28 cellular contexts compared by ENCODE assay signal in genomic region chrX:2781226-2781571, GRCh38. TPM values are rescaled to one million over a fixed set of nuclear protein-coding genes. Genes with fewer than 3 reads are reported as not detected.
DNase-seq lines count a peak whose midpoint lies in the region; ATAC-seq and TF ChIP-seq lines count a peak whose summit lies in the region.
"Had no signal": no experiment of that assay in that cellular context is flagged by ENCODE, and none has a peak within 500 bp of the region (broad histone marks: within the 10 kb centered on the region; RNA-seq: fewer than 3 reads in every experiment).

No MANE protein-coding gene starts in this region.

- CTCF ChIA-PET in CD4-positive, alpha-beta T cell (lab: Charles Lee) = no interaction called here
- CTCF ChIA-PET in activated CD8-positive, alpha-beta memory T cell treated with anti-CD3 and anti-CD28 coated beads, Interleukin-2, amount 10 ng/mL, durations not matched to agents 7 days and 5 days (lab: Charles Lee) = no interaction called here

- no peaks in the 10 kb centered on the region for H3K9me3 Mint-ChIP-seq in CD4-positive, alpha-beta T cell
- H3K9me3 Mint-ChIP-seq in endodermal cell (peaks cover 28% of the 10 kb centered on the region), nephron (no peaks in the 10 kb centered on the region)
- no peaks in the 10 kb centered on the region for H3K9me3 Mint-ChIP-seq in activated CD8-positive, alpha-beta memory T cell treated with anti-CD3 and anti-CD28 coated beads, Interleukin-2, amount 10 ng/mL, durations not matched to agents 7 days and 5 days (ENCODE audit: low read depth)
- H3K9me3 Mint-ChIP-seq: activated naive CD4-positive, alpha-beta T cell treated with anti-CD3 and anti-CD28 coated beads for 36 hours; activated T-helper 1 cell treated with anti-CD3 and anti-CD28 coated beads, Interleukin-12 subunit alpha, Interleukin-12 subunit beta, Interleukin-2, Interleukin-4 antibody, amounts not matched to agents 30 ng/mL and 10 ng/mL and 1 ng/mL, durations not matched to agents 14 hours and 24 hours and 36 hours; CD8-positive, alpha-beta memory T cell; neural crest cell had no signal

- no peaks in the 10 kb centered on the region for H3K27me3 Mint-ChIP-seq in CD4-positive, alpha-beta T cell
- H3K27me3 Mint-ChIP-seq in endodermal cell (ENCODE audit: insufficient read depth) = no peaks in the 10 kb centered on the region
- peaks cover 6% of the 10 kb centered on the region for H3K27me3 Mint-ChIP-seq in nephron (ENCODE audit: low read depth)
- H3K27me3 Mint-ChIP-seq in activated CD8-positive, alpha-beta memory T cell treated with anti-CD3 and anti-CD28 coated beads, Interleukin-2, amount 10 ng/mL, durations not matched to agents 7 days and 5 days = peaks cover 4% of the 10 kb centered on the region

- H3K4me3 Mint-ChIP-seq in CD4-positive, alpha-beta T cell = no peak overlapping the region
- peak overlapping the region; percentile 22 for H3K4me3 Mint-ChIP-seq in endodermal cell
- H3K4me3 Mint-ChIP-seq in nephron = no peak overlapping the region
- no peak overlapping the region for H3K4me3 Mint-ChIP-seq in activated CD8-positive, alpha-beta memory T cell treated with anti-CD3 and anti-CD28 coated beads, Interleukin-2, amount 10 ng/mL, durations not matched to agents 7 days and 5 days
- H3K4me3 Mint-ChIP-seq: activated naive CD4-positive, alpha-beta T cell treated with anti-CD3 and anti-CD28 coated beads for 36 hours; activated T-helper 1 cell treated with anti-CD3 and anti-CD28 coated beads, Interleukin-12 subunit alpha, Interleukin-12 subunit beta, Interleukin-2, Interleukin-4 antibody, amounts not matched to agents 30 ng/mL and 10 ng/mL and 1 ng/mL, durations not matched to agents 14 hours and 24 hours and 36 hours; neural crest cell had no signal

- H3K27ac Mint-ChIP-seq in CD4-positive, alpha-beta T cell = peak overlapping the region; percentile 49
- H3K27ac Mint-ChIP-seq in endodermal cell = peak overlapping the region; percentile 98
- H3K27ac Mint-ChIP-seq in nephron = peak overlapping the region; percentile 92 to 96 (median 94)
- H3K27ac Mint-ChIP-seq in activated CD8-positive, alpha-beta memory T cell treated with anti-CD3 and anti-CD28 coated beads, Interleukin-2, amount 10 ng/mL, durations not matched to agents 7 days and 5 days = no peak overlapping the region
- H3K27ac Mint-ChIP-seq: activated naive CD4-positive, alpha-beta T cell treated with anti-CD3 and anti-CD28 coated beads for 36 hours; activated T-helper 1 cell treated with anti-CD3 and anti-CD28 coated beads, Interleukin-12 subunit alpha, Interleukin-12 subunit beta, Interleukin-2, Interleukin-4 antibody, amounts not matched to agents 30 ng/mL and 10 ng/mL and 1 ng/mL, durations not matched to agents 14 hours and 24 hours and 36 hours had no signal

- no peak overlapping the region for H3K4me3 ChIP-seq in HUES48 (ENCODE audit: low read depth, low read length)
- H3K4me3 ChIP-seq in endodermal cell (ENCODE audit: low read length) = no peak overlapping the region
- H3K4me3 ChIP-seq: adrenal gland, body of pancreas, lower lobe of right lung, psoas muscle, SJCRH30, thoracic aorta, vagina had no signal

- no peaks in the 10 kb centered on the region for H3K36me3 Mint-ChIP-seq in CD4-positive, alpha-beta T cell (ENCODE audit: low read depth)
- H3K36me3 Mint-ChIP-seq in endodermal cell (ENCODE audit: low read depth) = no peaks in the 10 kb centered on the region
- no peaks in the 10 kb centered on the region for H3K36me3 Mint-ChIP-seq in nephron (ENCODE audit: low read depth)
- no peaks in the 10 kb centered on the region for H3K36me3 Mint-ChIP-seq in activated CD8-positive, alpha-beta memory T cell treated with anti-CD3 and anti-CD28 coated beads, Interleukin-2, amount 10 ng/mL, durations not matched to agents 7 days and 5 days

- peaks cover 52% of the 10 kb centered on the region for H3K4me1 ChIP-seq in HUES48 (ENCODE audit: control insufficient read depth, insufficient read depth, low read length)
- H3K4me1 ChIP-seq in endodermal cell (ENCODE audit: control insufficient read depth, insufficient read depth, low read length) = no peaks in the 10 kb centered on the region
- H3K4me1 ChIP-seq: adrenal gland, lower lobe of right lung, psoas muscle, SJCRH30, vagina had no signal

- intact Hi-C loops in CD4-positive, alpha-beta T cell (cut with DNase I, micrococcal nuclease) = no loop called here

- H3K27me3 ChIP-seq in CD4-positive, alpha-beta T cell (ENCODE audit: control insufficient read depth, insufficient read depth, low read length) = no peaks in the 10 kb centered on the region
- H3K27me3 ChIP-seq in HUES48 (ENCODE audit: control insufficient read depth, insufficient read depth, low read length) = no peaks in the 10 kb centered on the region
- no peaks in the 10 kb centered on the region for H3K27me3 ChIP-seq in endodermal cell (ENCODE audit: control insufficient read depth, insufficient read depth, low read length, poor library complexity, severe bottlenecking)
- H3K27me3 ChIP-seq: adrenal gland, body of pancreas, SJCRH30, vagina had no signal

- DNase-seq in CD4-positive, alpha-beta T cell = no peak
- DNase-seq in endodermal cell = no peak
- DNase-seq in activated CD4-positive, alpha-beta T cell treated with anti-CD3 and anti-CD28 coated beads, Interleukin-2, amount 50 U/mL, for 1 hour = no peak
- no peak for DNase-seq in dedifferentiated amniotic fluid mesenchymal stem cell (ENCODE audit: extremely low spot score)
- no peak for DNase-seq in activated CD8-positive, alpha-beta memory T cell treated with anti-CD3 and anti-CD28 coated beads, Interleukin-2, amount 10 ng/mL, durations not matched to agents 7 days and 5 days
- DNase-seq: activated CD4-positive, alpha-beta T cell treated with anti-CD3 and anti-CD28 coated beads, Interleukin-2, amount 50 U/mL, for 4 hours; activated CD4-positive, CD25-positive, alpha-beta regulatory T cell; activated naive CD4-positive, alpha-beta T cell treated with anti-CD3 and anti-CD28 coated beads for 36 hours; CD8-positive, alpha-beta memory T cell; cerebellar nuclear complex; lower lobe of right lung; MV-4-11; NCI-H146; NCI-H510A; psoas muscle; stimulated activated naive CD8-positive, alpha-beta T cell treated with anti-CD3 and anti-CD28 coated beads, Interleukin-15, Interleukin-2, amounts not matched to agents 100 U/mL and 50 U/mL, for 24 hours had no signal

- no peak overlapping the region for H3K27ac ChIP-seq in CD4-positive, alpha-beta T cell (ENCODE audit: low read depth, low read length)
- H3K27ac ChIP-seq in HUES48 (ENCODE audit: low read depth, low read length) = peak overlapping the region; percentile 88
- H3K27ac ChIP-seq in endodermal cell (ENCODE audit: low read depth, low read length) = peak overlapping the region; percentile 87
- H3K27ac ChIP-seq: adrenal gland, psoas muscle, SJCRH30, thoracic aorta, vagina had no signal

- no peaks in the 10 kb centered on the region for H3K36me3 ChIP-seq in HUES48 (ENCODE audit: control insufficient read depth, insufficient read depth, low read length)
- H3K36me3 ChIP-seq in endodermal cell (ENCODE audit: control insufficient read depth, insufficient read depth, low read length) = no peaks in the 10 kb centered on the region
- H3K36me3 ChIP-seq: adrenal gland, lower lobe of right lung, SJCRH30, thoracic aorta, vagina had no signal

- peaks cover 10% of the 10 kb centered on the region for H3K4me1 Mint-ChIP-seq in CD4-positive, alpha-beta T cell (ENCODE audit: low read depth)
- H3K4me1 Mint-ChIP-seq in endodermal cell (peaks cover 45% of the 10 kb centered on the region), nephron (peaks cover 29% of the 10 kb centered on the region)
- peaks cover 7% of the 10 kb centered on the region for H3K4me1 Mint-ChIP-seq in activated CD8-positive, alpha-beta memory T cell treated with anti-CD3 and anti-CD28 coated beads, Interleukin-2, amount 10 ng/mL, durations not matched to agents 7 days and 5 days

- no peaks in the 10 kb centered on the region for H3K9me3 ChIP-seq in CD4-positive, alpha-beta T cell (ENCODE audit: control insufficient read depth, low read length)
- H3K9me3 ChIP-seq in HUES48 (ENCODE audit: control insufficient read depth, insufficient read depth, low read length) (no peaks in the 10 kb centered on the region), endodermal cell (ENCODE audit: control insufficient read depth, low read length) (peaks cover 28% of the 10 kb centered on the region)
- H3K9me3 ChIP-seq: adrenal gland, body of pancreas, lower lobe of right lung, psoas muscle, SJCRH30, thoracic aorta, vagina had no signal

- ATAC-seq in CD4-positive, alpha-beta T cell (ENCODE audit: poor library complexity) = no peak
- no peak for ATAC-seq in activated CD8-positive, alpha-beta memory T cell treated with anti-CD3 and anti-CD28 coated beads, Interleukin-2, amount 10 ng/mL, durations not matched to agents 7 days and 5 days
- no peak for ATAC-seq in HG02973 (IDR thresholded peaks at IDR 0.05; ENCODE audit: unreplicated experiment)
- ATAC-seq: HCT116; lower lobe of right lung; psoas muscle; stimulated activated naive CD8-positive, alpha-beta T cell treated with anti-CD3 and anti-CD28 coated beads, Interleukin-15, Interleukin-2, amounts not matched to agents 100 U/mL and 50 U/mL, for 24 hours had no signal

- 76% methylated on average over 1 of the region's 1 CpG; no CpG with 5 or more reads in 1 of the 2 experiments for WGBS in endodermal cell (ENCODE audit: insufficient coverage in 1 of 2, insufficient read length in 1 of 2), 2 experiments

- TF ChIP-seq CTCF in CD4-positive, alpha-beta T cell (IDR thresholded peaks at IDR 0.05) = no peak
- TF ChIP-seq CTCF in endodermal cell (conservative IDR thresholded peaks at IDR 0.05) = no peak
- no peak for TF ChIP-seq CTCF in nephron (IDR thresholded peaks at IDR 0.05; ENCODE audit: unreplicated experiment in 3 of 3)

- H3K9ac ChIP-seq in HUES48 (ENCODE audit: low read depth, low read length) (peak overlapping the region; percentile 62), endodermal cell (ENCODE audit: extremely low read depth, low read length, poor library complexity, severe bottlenecking) (peak overlapping the region; percentile 68)

- POLR2A ChIA-PET in CD4-positive, alpha-beta T cell (lab: Charles Lee) = no interaction called here

RNA-seq across cellular contexts. Expression of gene XG, which starts 29.4 kb away (rescaled TPM):
- total RNA-seq in CD4-positive, alpha-beta T cell = not detected
- total RNA-seq in endodermal cell = 1 to 10 TPM; 1.1 to 1.3 TPM
- not detected for polyA plus RNA-seq in endodermal cell (2013, experiment 1 of 2)
- not detected for polyA plus RNA-seq in endodermal cell (2013, experiment 2 of 2)
- not detected for total RNA-seq in activated CD8-positive, alpha-beta memory T cell treated with anti-CD3 and anti-CD28 coated beads, Interleukin-2, amount 10 ng/mL, durations not matched to agents 7 days and 5 days
- total RNA-seq: activated naive CD4-positive, alpha-beta T cell treated with anti-CD3 and anti-CD28 coated beads for 36 hours; adrenal gland; CD8-positive, alpha-beta memory T cell; glomerular endothelial cell; neural crest cell; SJCRH30 had no signal
- polyA plus RNA-seq: CD8-positive, alpha-beta memory T cell had no signal

RNA-seq across cellular contexts. Expression of gene GYG2, which starts 47.5 kb away (rescaled TPM):
- not detected for total RNA-seq in CD4-positive, alpha-beta T cell
- 100 to 1,000 TPM in 1 of 2 donors, 10 to 100 TPM in 1; 52.6 to 108 TPM for total RNA-seq in endodermal cell
- polyA plus RNA-seq in endodermal cell (2013, experiment 1 of 2) = 32.2 TPM
- polyA plus RNA-seq in endodermal cell (2013, experiment 2 of 2) = 35.8 TPM
- total RNA-seq in activated CD8-positive, alpha-beta memory T cell treated with anti-CD3 and anti-CD28 coated beads, Interleukin-2, amount 10 ng/mL, durations not matched to agents 7 days and 5 days = not detected
- total RNA-seq: activated naive CD4-positive, alpha-beta T cell treated with anti-CD3 and anti-CD28 coated beads for 36 hours; activated T-helper 1 cell treated with anti-CD3 and anti-CD28 coated beads, Interleukin-12 subunit alpha, Interleukin-12 subunit beta, Interleukin-2, Interleukin-4 antibody, amounts not matched to agents 30 ng/mL and 10 ng/mL and 1 ng/mL, durations not matched to agents 14 hours and 24 hours and 36 hours; CD8-positive, alpha-beta memory T cell had no signal
- polyA plus RNA-seq: CD8-positive, alpha-beta memory T cell had no signal

Comparison
In these comparisons a context has a peak if more than half of its experiments do, and no peak if none do; other contexts are left out.
1. RNA of gene GYG2, which starts 47.5 kb away (total RNA-seq): 52.6 to 108 TPM in endodermal cell; not detected in CD4-positive, alpha-beta T cell and not detected in activated CD8-positive, alpha-beta memory T cell treated with anti-CD3 and anti-CD28 coated beads, Interleukin-2, amount 10 ng/mL, durations not matched to agents 7 days and 5 days; every median in the first group is over 10 times any median in the second.